13 cellular contexts compared by ENCODE assay signal in the genomic region with DNA sequence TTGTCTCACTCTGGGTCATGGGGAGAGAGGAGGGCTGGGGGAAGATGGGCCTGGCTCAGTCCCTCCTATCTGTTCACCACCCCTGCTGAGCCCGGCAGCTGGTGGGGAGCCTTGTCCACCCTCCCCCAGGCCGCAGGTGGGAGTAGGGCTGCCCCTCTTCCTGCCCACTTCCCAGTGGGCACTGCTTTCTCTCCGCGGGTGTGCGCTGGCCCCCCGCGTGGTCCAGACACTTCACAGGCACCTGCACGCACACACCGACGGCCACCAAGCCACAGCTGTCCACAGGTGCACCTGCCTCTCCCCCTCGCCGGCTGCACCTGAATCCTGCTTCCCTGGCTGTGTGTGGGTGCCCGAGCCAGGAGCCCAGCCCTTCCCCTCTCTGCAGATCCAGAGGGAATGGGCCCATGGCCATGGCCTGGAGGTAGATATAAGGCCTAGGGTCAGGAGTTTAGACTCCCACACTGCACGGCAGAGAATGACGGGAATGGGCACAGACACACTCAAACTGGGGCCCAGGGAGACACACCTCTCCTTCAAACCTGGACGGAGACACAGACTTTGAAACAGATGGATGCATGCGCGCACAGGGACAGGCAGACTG. TPM values are rescaled to one million over a fixed set of nuclear protein-coding genes. Genes with fewer than 3 reads are reported as not detected.
DNase-seq lines count a peak whose midpoint lies in the region; ATAC-seq, FAIRE-seq and TF ChIP-seq lines count a peak whose summit lies in the region.
"Had no signal": no experiment of that assay in that cellular context is flagged by ENCODE, and none has a peak within 500 bp of the region (broad histone marks: within the 10 kb centered on the region; RNA-seq: fewer than 3 reads in every experiment).

No MANE protein-coding gene starts in this region.

- no peak overlapping the region for H3K14ac ChIP-seq in mesenchymal stem cell (ENCODE audit: low read length in 2 of 2)

- peaks cover 7% of the 10 kb centered on the region for H3K79me1 ChIP-seq in mesenchymal stem cell (replicated peaks; ENCODE audit: low read length, poor library complexity, severe bottlenecking)

- H3K9me3 ChIP-seq in left ventricle myocardium inferior (replicated peaks) = no peaks in the 10 kb centered on the region
- no peaks in the 10 kb centered on the region for H3K9me3 ChIP-seq in mesenchymal stem cell (ENCODE audit: control insufficient read depth, low read length)

- FAIRE-seq in frontal cortex (lab: Jason Lieb, UNC) = no peak
- FAIRE-seq: colon, GM12892, urothelium cell line had no signal

- TF ChIP-seq CTCF in left ventricle myocardium inferior (IDR thresholded peaks at IDR 0.05; ENCODE audit: borderline replicate concordance) (no peak), foreskin fibroblast (IDR thresholded peaks at IDR 0.05; ENCODE audit: low read depth, low read length) (no peak)

- H2BK120ac ChIP-seq in mesenchymal stem cell (ENCODE audit: low read depth, low read length) = no peak overlapping the region

- H2BK5ac ChIP-seq in mesenchymal stem cell (ENCODE audit: low read depth, low read length, poor library complexity, severe bottlenecking) = no peak overlapping the region

- H3K9ac ChIP-seq in mesenchymal stem cell (ENCODE audit: low read length) = no peak overlapping the region

- no peak overlapping the region for H3K23ac ChIP-seq in mesenchymal stem cell (ENCODE audit: low read length in 2 of 2)

- no peak overlapping the region for H3K4ac ChIP-seq in mesenchymal stem cell (ENCODE audit: low read depth in 1 of 2, low read length in 2 of 2)

- DNase-seq in left ventricle myocardium inferior (no peak), left ventricle myocardium superior (no peak), mesenchymal stem cell (no peak), NCI-H1436 treated with DMSO at 0.1 percent for 48 hours (lab: John Stamatoyannopoulos, UW) (no peak), frontal cortex (ENCODE audit: low spot score in 2 of 2) (no peak), foreskin fibroblast (no peak)
- DNase-seq: activated CD8-positive, alpha-beta memory T cell treated with anti-CD3 and anti-CD28 coated beads, Interleukin-2, amount 50 U/mL, for 48 hours; activated naive CD8-positive, alpha-beta T cell treated with anti-CD3 and anti-CD28 coated beads, Interleukin-2, amount 10 ng/mL, durations not matched to agents 7 days and 5 days; GOT3; NCI-H524 treated with DMSO at 0.1 percent for 48 hours had no signal

- H2AK5ac ChIP-seq in mesenchymal stem cell (ENCODE audit: low read length, severe bottlenecking) = no peak overlapping the region

- H2BK12ac ChIP-seq in mesenchymal stem cell (ENCODE audit: low read length in 2 of 2) = peak overlapping the region in 1 of 2 experiments; percentile 10

- H3K27ac ChIP-seq in left ventricle myocardium inferior (replicated peaks) (peak overlapping the region; percentile 98), mesenchymal stem cell (ENCODE audit: low read length, poor library complexity, severe bottlenecking) (no peak overlapping the region)

- no peak overlapping the region for H3K18ac ChIP-seq in mesenchymal stem cell (ENCODE audit: low read depth in 1 of 2, low read length in 2 of 2)

- no peak for ATAC-seq in left ventricle myocardium superior

- no peak overlapping the region for H2BK15ac ChIP-seq in mesenchymal stem cell (ENCODE audit: low read depth, poor library complexity, severe bottlenecking)

- 97% methylated on average over 18 of the region's 18 CpGs for WGBS in mesenchymal stem cell

- H3K4me3 ChIP-seq in left ventricle myocardium inferior (peak overlapping the region; percentile 91), mesenchymal stem cell (ENCODE audit: insufficient read depth in 1 of 2, low read depth in 1 of 2, low read length in 2 of 2) (peak overlapping the region in 1 of 2 experiments; percentile 9), foreskin fibroblast (ENCODE audit: low read depth in 1 of 2, low read length in 2 of 2) (no peak overlapping the region)

- H3K4me2 ChIP-seq in mesenchymal stem cell (ENCODE audit: low read length, poor library complexity, severe bottlenecking) = peak overlapping the region; percentile 64

- no peak overlapping the region for H4K8ac ChIP-seq in mesenchymal stem cell (ENCODE audit: low read length)

- intact Hi-C loops in left ventricle myocardium inferior (cut with micrococcal nuclease) (loop anchor here (10.0 kb wide), 1 partner anchor 116 kb away; a partner anchor contains a TSS), left ventricle myocardium superior (cut with micrococcal nuclease) (no loop called here)

- H4K91ac ChIP-seq in mesenchymal stem cell (ENCODE audit: low read length) = no peak overlapping the region

- H3K4me1 ChIP-seq in left ventricle myocardium inferior = peaks cover 82% of the 10 kb centered on the region
- H3K4me1 ChIP-seq in mesenchymal stem cell (ENCODE audit: control insufficient read depth, insufficient read depth, low read depth, low read length) = peaks cover 70% of the 10 kb centered on the region

- H3K36me3 ChIP-seq in left ventricle myocardium inferior = peaks cover 12% of the 10 kb centered on the region
- H3K36me3 ChIP-seq in mesenchymal stem cell (ENCODE audit: control insufficient read depth in 1 of 2, insufficient read depth in 2 of 2, low read depth in 1 of 2, low read length in 2 of 2) = peaks cover 0 to 37% of the 10 kb centered on the region in 2 experiments

- H3K27me3 ChIP-seq in left ventricle myocardium inferior (ENCODE audit: low read depth) (no peaks in the 10 kb centered on the region), mesenchymal stem cell (ENCODE audit: control insufficient read depth in 1 of 2, insufficient read depth in 1 of 2, low read length in 2 of 2) (peaks cover 0 to 15% of the 10 kb centered on the region in 2 experiments)

- H2AFZ ChIP-seq in mesenchymal stem cell (ENCODE audit: low read depth, low read length) = no peak overlapping the region

RNA-seq across cellular contexts. Expression of a gene that starts 2.0 kb away (rescaled TPM):
- total RNA-seq in left ventricle myocardium inferior (221 TPM), left ventricle myocardium superior (235 TPM), frontal cortex (13.5 TPM)
- polyA plus RNA-seq in mesenchymal stem cell (2013, experiment 1 of 2) = 64.6 TPM
- 62.5 TPM for polyA plus RNA-seq in mesenchymal stem cell (2013, experiment 2 of 2)

RNA-seq across cellular contexts. Expression of a gene that starts 9.1 kb away (rescaled TPM):
- total RNA-seq in left ventricle myocardium inferior (not detected), left ventricle myocardium superior (not detected), frontal cortex (not detected)
- polyA plus RNA-seq in mesenchymal stem cell (2013, experiment 1 of 2) = 0.59 TPM
- 0.71 TPM for polyA plus RNA-seq in mesenchymal stem cell (2013, experiment 2 of 2)

RNA-seq across cellular contexts. Expression of a gene that starts 18.9 kb away (rescaled TPM):
- total RNA-seq in left ventricle myocardium inferior = 21.7 TPM
- total RNA-seq in left ventricle myocardium superior = 22.7 TPM
- 16.3 TPM for polyA plus RNA-seq in mesenchymal stem cell (2013, experiment 1 of 2)
- 16.9 TPM for polyA plus RNA-seq in mesenchymal stem cell (2013, experiment 2 of 2)
- 33.4 TPM for total RNA-seq in frontal cortex

RNA-seq across cellular contexts. Expression of a gene that starts 19.1 kb away (rescaled TPM):
- 80.1 TPM for total RNA-seq in left ventricle myocardium inferior
- total RNA-seq in left ventricle myocardium superior = 83.0 TPM
- polyA plus RNA-seq in mesenchymal stem cell (2013, experiment 1 of 2) = 55.7 TPM
- 59.1 TPM for polyA plus RNA-seq in mesenchymal stem cell (2013, experiment 2 of 2)
- total RNA-seq in frontal cortex = 39.5 TPM

RNA-seq across cellular contexts. Expression of a gene that starts 19.1 kb away (rescaled TPM):
- total RNA-seq in left ventricle myocardium inferior (14.5 TPM), left ventricle myocardium superior (16.0 TPM), frontal cortex (5.7 TPM)
- polyA plus RNA-seq in mesenchymal stem cell (2013, experiment 1 of 2) = 23.8 TPM
- polyA plus RNA-seq in mesenchymal stem cell (2013, experiment 2 of 2) = 21.1 TPM

Comparison
In these comparisons a context has a peak if more than half of its experiments do, and no peak if none do; other contexts are left out.
1. RNA of a gene that starts 2.0 kb away (total RNA-seq): 235 TPM in left ventricle myocardium superior (single experiment) and 221 TPM in left ventricle myocardium inferior (single experiment); 13.5 TPM in frontal cortex (single experiment); every median in the first group is over 10 times any median in the second.